ENCODE assay signal across 1 cellular context in genomic region chr15:97114900-97115763, GRCh38.
TF ChIP-seq lines count a peak whose summit lies in the region.

No MANE protein-coding gene starts in this region.

TF ChIP-seq in GM12878, 131 proteins besides CTCF, POLR2A, EP300 and RAD21 (continued from another document and continues in another):
- no peak for TF ChIP-seq REST (IDR thresholded peaks at IDR 0.05; ENCODE audit: low read depth, low read length)
- no peak for TF ChIP-seq TBL1XR1 (IDR thresholded peaks at IDR 0.05; ENCODE audit: low read depth, low read length)
- no peak for TF ChIP-seq JUNB (IDR thresholded peaks at IDR 0.05)
- TF ChIP-seq GATAD2B (conservative IDR thresholded peaks at IDR 0.05; ENCODE audit: low read depth), result peak; percentile 54; the same call in 1 of the 2 replicates
- TF ChIP-seq, protein P1, sequence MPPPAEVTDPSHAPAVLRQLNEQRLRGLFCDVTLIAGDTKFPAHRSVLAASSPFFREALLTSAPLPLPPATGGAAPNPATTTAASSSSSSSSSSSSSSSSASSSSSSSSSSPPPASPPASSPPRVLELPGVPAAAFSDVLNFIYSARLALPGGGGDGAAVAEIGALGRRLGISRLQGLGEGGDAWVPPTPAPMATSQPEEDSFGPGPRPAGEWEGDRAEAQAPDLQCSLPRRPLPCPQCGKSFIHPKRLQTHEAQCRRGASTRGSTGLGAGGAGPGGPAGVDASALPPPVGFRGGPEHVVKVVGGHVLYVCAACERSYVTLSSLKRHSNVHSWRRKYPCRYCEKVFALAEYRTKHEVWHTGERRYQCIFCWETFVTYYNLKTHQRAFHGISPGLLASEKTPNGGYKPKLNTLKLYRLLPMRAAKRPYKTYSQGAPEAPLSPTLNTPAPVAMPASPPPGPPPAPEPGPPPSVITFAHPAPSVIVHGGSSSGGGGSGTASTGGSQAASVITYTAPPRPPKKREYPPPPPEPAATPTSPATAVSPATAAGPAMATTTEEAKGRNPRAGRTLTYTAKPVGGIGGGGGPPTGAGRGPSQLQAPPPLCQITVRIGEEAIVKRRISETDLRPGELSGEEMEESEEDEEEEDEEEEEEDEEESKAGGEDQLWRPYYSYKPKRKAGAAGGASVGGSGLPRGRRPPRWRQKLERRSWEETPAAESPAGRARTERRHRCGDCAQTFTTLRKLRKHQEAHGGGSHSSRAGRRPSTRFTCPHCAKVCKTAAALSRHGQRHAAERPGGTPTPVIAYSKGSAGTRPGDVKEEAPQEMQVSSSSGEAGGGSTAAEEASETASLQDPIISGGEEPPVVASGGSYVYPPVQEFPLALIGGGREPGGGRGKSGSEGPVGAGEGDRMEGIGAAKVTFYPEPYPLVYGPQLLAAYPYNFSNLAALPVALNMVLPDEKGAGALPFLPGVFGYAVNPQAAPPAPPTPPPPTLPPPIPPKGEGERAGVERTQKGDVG (CRISPR knock-in tag; IDR thresholded peaks at IDR 0.05), result no peak
- no peak for TF ChIP-seq ZNF24 (IDR thresholded peaks at IDR 0.05)
- no peak for TF ChIP-seq EGR1 (IDR thresholded peaks at IDR 0.05; ENCODE audit: borderline replicate concordance in 1 of 2, low read depth in 2 of 2, low read length in 2 of 2)
- peak; percentile 57; the same call in 1 of the 2 replicates for TF ChIP-seq ATF7 (IDR thresholded peaks at IDR 0.05; ENCODE audit: low read depth)
- TF ChIP-seq TCF12 (IDR thresholded peaks at IDR 0.05; ENCODE audit: low read depth, low read length), result no peak
- TF ChIP-seq MTA2 (IDR thresholded peaks at IDR 0.05; ENCODE audit: low read depth), result peak; percentile 91
- TF ChIP-seq USF2 (IDR thresholded peaks at IDR 0.05; ENCODE audit: borderline replicate concordance, low read depth, low read length), result no peak
- TF ChIP-seq, protein P2, sequence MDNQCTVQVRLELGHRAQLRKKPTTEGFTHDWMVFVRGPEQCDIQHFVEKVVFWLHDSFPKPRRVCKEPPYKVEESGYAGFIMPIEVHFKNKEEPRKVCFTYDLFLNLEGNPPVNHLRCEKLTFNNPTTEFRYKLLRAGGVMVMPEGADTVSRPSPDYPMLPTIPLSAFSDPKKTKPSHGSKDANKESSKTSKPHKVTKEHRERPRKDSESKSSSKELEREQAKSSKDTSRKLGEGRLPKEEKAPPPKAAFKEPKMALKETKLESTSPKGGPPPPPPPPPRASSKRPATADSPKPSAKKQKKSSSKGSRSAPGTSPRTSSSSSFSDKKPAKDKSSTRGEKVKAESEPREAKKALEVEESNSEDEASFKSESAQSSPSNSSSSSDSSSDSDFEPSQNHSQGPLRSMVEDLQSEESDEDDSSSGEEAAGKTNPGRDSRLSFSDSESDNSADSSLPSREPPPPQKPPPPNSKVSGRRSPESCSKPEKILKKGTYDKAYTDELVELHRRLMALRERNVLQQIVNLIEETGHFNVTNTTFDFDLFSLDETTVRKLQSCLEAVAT (IDR thresholded peaks at IDR 0.05), result 0 out of 2 replicates have a peak, but pooled peaks have one; percentile 30
- TF ChIP-seq POU2F2 (IDR thresholded peaks at IDR 0.05; ENCODE audit: borderline replicate concordance, low read depth, low read length), result no peak; the same call in 2 of the 3 replicates
- TF ChIP-seq IRF3 (IDR thresholded peaks at IDR 0.05), result no peak
- TF ChIP-seq CREM (IDR thresholded peaks at IDR 0.05; ENCODE audit: low read depth), result no peak
- no peak for TF ChIP-seq FOS (IDR thresholded peaks at IDR 0.05; ENCODE audit: borderline replicate concordance, extremely low read depth, insufficient read length)
- TF ChIP-seq SREBF2 (IDR thresholded peaks at IDR 0.05; ENCODE audit: low read length), result no peak
- peak; percentile 79 for TF ChIP-seq IKZF1 (conservative IDR thresholded peaks at IDR 0.05)
- TF ChIP-seq EZH2 (IDR thresholded peaks at IDR 0.05; ENCODE audit: borderline replicate concordance, control insufficient read depth, low read depth, low read length), result no peak
- no peak for TF ChIP-seq SMAD5 (IDR thresholded peaks at IDR 0.05; ENCODE audit: low read depth)
- TF ChIP-seq BHLHE40 (IDR thresholded peaks at IDR 0.05; ENCODE audit: borderline replicate concordance in 1 of 2, low read depth in 2 of 2, low read length in 1 of 2), result peak in 1 of 2 experiments; percentile 45; a peak in 2 of 4 replicates
- TF ChIP-seq NR2F1 (conservative IDR thresholded peaks at IDR 0.05), result peak; percentile 76
- no peak for TF ChIP-seq PML (IDR thresholded peaks at IDR 0.05; ENCODE audit: low read length)
- TF ChIP-seq YY1 (IDR thresholded peaks at IDR 0.05; ENCODE audit: low read depth, low read length), result no peak
- TF ChIP-seq, protein P3, sequence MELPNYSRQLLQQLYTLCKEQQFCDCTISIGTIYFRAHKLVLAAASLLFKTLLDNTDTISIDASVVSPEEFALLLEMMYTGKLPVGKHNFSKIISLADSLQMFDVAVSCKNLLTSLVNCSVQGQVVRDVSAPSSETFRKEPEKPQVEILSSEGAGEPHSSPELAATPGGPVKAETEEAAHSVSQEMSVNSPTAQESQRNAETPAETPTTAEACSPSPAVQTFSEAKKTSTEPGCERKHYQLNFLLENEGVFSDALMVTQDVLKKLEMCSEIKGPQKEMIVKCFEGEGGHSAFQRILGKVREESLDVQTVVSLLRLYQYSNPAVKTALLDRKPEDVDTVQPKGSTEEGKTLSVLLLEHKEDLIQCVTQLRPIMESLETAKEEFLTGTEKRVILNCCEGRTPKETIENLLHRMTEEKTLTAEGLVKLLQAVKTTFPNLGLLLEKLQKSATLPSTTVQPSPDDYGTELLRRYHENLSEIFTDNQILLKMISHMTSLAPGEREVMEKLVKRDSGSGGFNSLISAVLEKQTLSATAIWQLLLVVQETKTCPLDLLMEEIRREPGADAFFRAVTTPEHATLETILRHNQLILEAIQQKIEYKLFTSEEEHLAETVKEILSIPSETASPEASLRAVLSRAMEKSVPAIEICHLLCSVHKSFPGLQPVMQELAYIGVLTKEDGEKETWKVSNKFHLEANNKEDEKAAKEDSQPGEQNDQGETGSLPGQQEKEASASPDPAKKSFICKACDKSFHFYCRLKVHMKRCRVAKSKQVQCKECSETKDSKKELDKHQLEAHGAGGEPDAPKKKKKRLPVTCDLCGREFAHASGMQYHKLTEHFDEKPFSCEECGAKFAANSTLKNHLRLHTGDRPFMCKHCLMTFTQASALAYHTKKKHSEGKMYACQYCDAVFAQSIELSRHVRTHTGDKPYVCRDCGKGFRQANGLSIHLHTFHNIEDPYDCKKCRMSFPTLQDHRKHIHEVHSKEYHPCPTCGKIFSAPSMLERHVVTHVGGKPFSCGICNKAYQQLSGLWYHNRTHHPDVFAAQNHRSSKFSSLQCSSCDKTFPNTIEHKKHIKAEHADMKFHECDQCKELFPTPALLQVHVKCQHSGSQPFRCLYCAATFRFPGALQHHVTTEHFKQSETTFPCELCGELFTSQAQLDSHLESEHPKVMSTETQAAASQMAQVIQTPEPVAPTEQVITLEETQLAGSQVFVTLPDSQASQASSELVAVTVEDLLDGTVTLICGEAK (IDR thresholded peaks at IDR 0.05; ENCODE audit: borderline replicate concordance), result no peak
- 0 out of 2 replicates have a peak, but pooled peaks have one; percentile 17 for TF ChIP-seq NR2C1 (IDR thresholded peaks at IDR 0.05)
- TF ChIP-seq NRF1 (conservative IDR thresholded peaks at IDR 0.05; ENCODE audit: low read depth, low read length), result no peak
- no peak for TF ChIP-seq CHD1 (IDR thresholded peaks at IDR 0.05; ENCODE audit: low read depth, low read length)
- TF ChIP-seq MYB (IDR thresholded peaks at IDR 0.05; ENCODE audit: borderline replicate concordance, low read depth, low read length), result no peak
- TF ChIP-seq ZZZ3 (IDR thresholded peaks at IDR 0.05; ENCODE audit: control insufficient read depth, insufficient read length, low read depth), result no peak
- TF ChIP-seq RB1 (IDR thresholded peaks at IDR 0.05; ENCODE audit: borderline replicate concordance), result no peak
- no peak for TF ChIP-seq ZNF384 (IDR thresholded peaks at IDR 0.05; ENCODE audit: borderline replicate concordance, low read depth, low read length)
- no peak for TF ChIP-seq ZBTB33 (IDR thresholded peaks at IDR 0.05)
- TF ChIP-seq RCOR1 (conservative IDR thresholded peaks at IDR 0.05; ENCODE audit: low read depth, low read length), result no peak
- peak; percentile 52 to 61; a peak in 2 of 4 replicates for TF ChIP-seq IKZF2 (IDR thresholded peaks at IDR 0.05)
- TF ChIP-seq PKNOX1 (IDR thresholded peaks at IDR 0.05), result 0 out of 2 replicates have a peak, but pooled peaks have one; percentile 11
- TF ChIP-seq NBN (IDR thresholded peaks at IDR 0.05), result peak; percentile 45; the same call in 1 of the 2 replicates
- no peak for TF ChIP-seq ZSCAN29 (IDR thresholded peaks at IDR 0.05)
- TF ChIP-seq, protein P4, sequence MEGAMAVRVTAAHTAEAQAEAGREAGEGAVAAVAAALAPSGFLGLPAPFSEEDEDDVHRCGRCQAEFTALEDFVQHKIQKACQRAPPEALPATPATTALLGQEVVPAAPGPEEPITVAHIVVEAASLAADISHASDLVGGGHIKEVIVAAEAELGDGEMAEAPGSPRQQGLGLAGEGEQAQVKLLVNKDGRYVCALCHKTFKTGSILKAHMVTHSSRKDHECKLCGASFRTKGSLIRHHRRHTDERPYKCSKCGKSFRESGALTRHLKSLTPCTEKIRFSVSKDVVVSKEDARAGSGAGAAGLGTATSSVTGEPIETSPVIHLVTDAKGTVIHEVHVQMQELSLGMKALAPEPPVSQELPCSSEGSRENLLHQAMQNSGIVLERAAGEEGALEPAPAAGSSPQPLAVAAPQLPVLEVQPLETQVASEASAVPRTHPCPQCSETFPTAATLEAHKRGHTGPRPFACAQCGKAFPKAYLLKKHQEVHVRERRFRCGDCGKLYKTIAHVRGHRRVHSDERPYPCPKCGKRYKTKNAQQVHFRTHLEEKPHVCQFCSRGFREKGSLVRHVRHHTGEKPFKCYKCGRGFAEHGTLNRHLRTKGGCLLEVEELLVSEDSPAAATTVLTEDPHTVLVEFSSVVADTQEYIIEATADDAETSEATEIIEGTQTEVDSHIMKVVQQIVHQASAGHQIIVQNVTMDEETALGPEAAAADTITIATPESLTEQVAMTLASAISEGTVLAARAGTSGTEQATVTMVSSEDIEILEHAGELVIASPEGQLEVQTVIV (IDR thresholded peaks at IDR 0.05; ENCODE audit: borderline replicate concordance, partially characterized antibody), result no peak
- TF ChIP-seq DPF2 (IDR thresholded peaks at IDR 0.05), result peak; percentile 93
